Comparison of ENCODE assay signal across 13 cellular contexts in the genomic region with DNA sequence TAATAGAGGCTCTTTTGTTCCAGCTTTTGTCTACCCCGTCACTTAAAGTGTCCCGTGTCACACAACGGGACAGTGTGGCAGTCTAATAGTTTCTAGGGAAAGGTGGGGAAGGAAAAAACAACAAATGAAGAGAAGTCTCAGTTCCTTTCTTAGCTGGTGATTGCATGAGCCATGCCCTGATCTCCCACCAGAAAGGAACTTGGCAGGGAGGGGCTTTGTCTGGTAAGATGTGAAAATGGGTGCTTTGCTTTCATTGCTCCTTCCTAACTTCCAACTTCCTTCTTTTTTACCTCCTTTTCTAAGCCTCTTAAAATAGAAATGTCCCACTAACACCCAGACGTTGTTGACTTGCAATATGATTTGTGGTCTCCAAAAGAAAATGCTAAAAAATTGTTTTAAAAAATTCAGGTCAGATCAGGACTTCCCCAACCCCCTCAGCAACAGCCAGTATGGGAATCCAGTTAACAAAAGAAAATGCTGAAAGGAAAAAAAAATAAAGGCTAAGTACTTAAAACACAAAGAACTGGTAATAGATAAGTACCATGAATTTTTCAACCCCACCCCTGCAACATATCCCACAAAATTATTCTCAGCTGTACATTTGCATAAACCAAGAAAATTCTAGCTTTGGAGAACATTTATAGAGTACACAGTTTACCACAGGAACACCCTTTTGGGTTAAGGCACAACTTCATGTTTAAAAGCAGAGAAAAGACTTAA.
DNase-seq lines count a peak whose midpoint lies in the region; ATAC-seq and TF ChIP-seq lines count a peak whose summit lies in the region.
"Had no signal": no experiment of that assay in that cellular context is flagged by ENCODE, and none has a peak within 500 bp of the region (broad histone marks: within the 10 kb centered on the region; RNA-seq: fewer than 3 reads in every experiment).

No MANE protein-coding gene starts in this region.

- H3K27ac Mint-ChIP-seq in T-helper 2 cell treated with Interferon-gamma antibody and Interleukin-4, amounts not matched to agents 5 μg/mL and 100 μg/mL, for 36 hours, result peak overlapping the region; percentile 91
- peak overlapping the region; percentile 78 for H3K27ac Mint-ChIP-seq in stimulated activated naive B cell treated with anti-CD40 and anti-IgM and Interleukin-4, amounts not matched to agents 10 μg/mL and 1 μg/mL and 100 μg/mL, for 72 hours
- peak overlapping the region in 1 of 3 experiments; percentile 3; a peak in 2 of 7 replicates for H3K27ac Mint-ChIP-seq in H9
- H3K27ac Mint-ChIP-seq: progenitor cell of endocrine pancreas had no signal

- H3K36me3 Mint-ChIP-seq in T-helper 2 cell treated with Interferon-gamma antibody and Interleukin-4, amounts not matched to agents 5 μg/mL and 100 μg/mL, for 36 hours (ENCODE audit: low read depth), result peaks cover 49% of the 10 kb centered on the region
- peaks cover 0 to 11% of the 10 kb centered on the region in 2 donors for H3K36me3 Mint-ChIP-seq in stimulated activated naive B cell treated with anti-CD40 and anti-IgM and Interleukin-4, amounts not matched to agents 10 μg/mL and 1 μg/mL and 100 μg/mL, for 72 hours
- no peaks in the 10 kb centered on the region for H3K36me3 Mint-ChIP-seq in H9 (ENCODE audit: insufficient read depth in 1 of 3, low read depth in 3 of 3)

- no peak overlapping the region for H3K9ac ChIP-seq in H9 (ENCODE audit: extremely low read depth, insufficient read length, low read length)

- H3K9me3 ChIP-seq in RWPE2 (ENCODE audit: severe bottlenecking), result no peaks in the 10 kb centered on the region
- H3K9me3 ChIP-seq in H9 (ENCODE audit: control insufficient read depth, low read depth, low read length), result no peaks in the 10 kb centered on the region

- DNase-seq in T-helper 2 cell treated with Interferon-gamma antibody and Interleukin-4, amounts not matched to agents 5 μg/mL and 100 μg/mL, for 36 hours (ENCODE audit: low spot score), result no peak
- DNase-seq in T-helper 2 cell, result no peak
- DNase-seq in RWPE2 (ENCODE audit: low spot score), result no peak
- no peak for DNase-seq in epithelial cell of prostate (ENCODE audit: low read depth, low spot score)
- DNase-seq in stimulated activated naive B cell treated with anti-CD40 and anti-IgM and Interleukin-4, amounts not matched to agents 10 μg/mL and 1 μg/mL and 100 μg/mL, for 72 hours, result no peak
- DNase-seq in H9, result no peak
- no peak for DNase-seq in DMS53 treated with DMSO at 0.1 percent for 48 hours (lab: John Stamatoyannopoulos, UW; ENCODE audit: unreplicated experiment)
- DNase-seq: activated effector memory CD4-positive, alpha-beta T cell treated with anti-CD3 and anti-CD28 coated beads, Interleukin-2, amount 50 U/mL, for 16 hours; NCI-H2171 treated with DMSO at 0.1 percent for 48 hours; T1000 had no signal

- no peak overlapping the region for H3K56ac ChIP-seq in H9 (ENCODE audit: insufficient read length, low read depth, low read length)

- no peak overlapping the region for H3K23ac ChIP-seq in H9 (ENCODE audit: insufficient read length, low read depth, low read length)

- H2BK15ac ChIP-seq in H9 (ENCODE audit: low read depth, low read length), result no peak overlapping the region

- H3K27me3 ChIP-seq in RWPE2 (ENCODE audit: insufficient read depth, poor library complexity, severe bottlenecking) (no peaks in the 10 kb centered on the region), H9 (ENCODE audit: insufficient read depth, low read length) (no peaks in the 10 kb centered on the region)

- H3K4me2 ChIP-seq in H9 (ENCODE audit: insufficient read depth, insufficient read length, low read length), result no peak overlapping the region

- H3K23me2 ChIP-seq in H9 (ENCODE audit: insufficient read length, low read depth, low read length, poor library complexity, severe bottlenecking), result no peaks in the 10 kb centered on the region

- H4K5ac ChIP-seq in H9 (ENCODE audit: insufficient read length, low read depth, low read length), result no peak overlapping the region

- no peaks in the 10 kb centered on the region for H3K36me3 ChIP-seq in RWPE2 (ENCODE audit: low read depth)

- H4K91ac ChIP-seq in H9 (ENCODE audit: insufficient read length, low read depth, low read length), result no peak overlapping the region

- H2BK12ac ChIP-seq in H9 (ENCODE audit: insufficient read length, low read depth, low read length), result no peak overlapping the region

- H3K4me1 ChIP-seq in RWPE2 (ENCODE audit: insufficient read depth, poor library complexity, severe bottlenecking) (peaks cover 15% of the 10 kb centered on the region), H9 (ENCODE audit: insufficient read depth, low read length) (no peaks in the 10 kb centered on the region)

- H3K4ac ChIP-seq in H9 (ENCODE audit: low read depth, low read length), result no peak overlapping the region

- no peak overlapping the region for H2AFZ ChIP-seq in H9 (ENCODE audit: low read length)

- peak overlapping the region; percentile 72 for H3K4me3 Mint-ChIP-seq in T-helper 2 cell treated with Interferon-gamma antibody and Interleukin-4, amounts not matched to agents 5 μg/mL and 100 μg/mL, for 36 hours
- H3K4me3 Mint-ChIP-seq in stimulated activated naive B cell treated with anti-CD40 and anti-IgM and Interleukin-4, amounts not matched to agents 10 μg/mL and 1 μg/mL and 100 μg/mL, for 72 hours, result no peak overlapping the region
- no peak overlapping the region for H3K4me3 Mint-ChIP-seq in H9
- H3K4me3 Mint-ChIP-seq: HFFc6 had no signal

- no peak overlapping the region for H3K14ac ChIP-seq in H9 (ENCODE audit: insufficient read depth, low read length)

- no peaks in the 10 kb centered on the region for H4K20me1 ChIP-seq in H9 (ENCODE audit: control insufficient read depth, insufficient read depth, insufficient read length)

- H3K9me3 Mint-ChIP-seq in T-helper 2 cell treated with Interferon-gamma antibody and Interleukin-4, amounts not matched to agents 5 μg/mL and 100 μg/mL, for 36 hours, result peaks cover 16% of the 10 kb centered on the region
- H3K9me3 Mint-ChIP-seq in stimulated activated naive B cell treated with anti-CD40 and anti-IgM and Interleukin-4, amounts not matched to agents 10 μg/mL and 1 μg/mL and 100 μg/mL, for 72 hours, result no peaks in the 10 kb centered on the region
- H3K9me3 Mint-ChIP-seq in H9, result no peaks in the 10 kb centered on the region
- H3K9me3 Mint-ChIP-seq: HFFc6 had no signal

- H3K4me3 ChIP-seq in RWPE2 (ENCODE audit: severe bottlenecking), result no peak overlapping the region

- H3K79me2 ChIP-seq in H9 (ENCODE audit: insufficient read depth, low read length), result no peaks in the 10 kb centered on the region

- H2AK5ac ChIP-seq in H9 (ENCODE audit: insufficient read length, low read length), result no peak overlapping the region

- H4K8ac ChIP-seq in H9 (replicated peaks; ENCODE audit: insufficient read length, low read depth, low read length), result no peak overlapping the region

- no peak overlapping the region for H3K18ac ChIP-seq in H9 (ENCODE audit: insufficient read length, low read depth, low read length)

- H3K4me1 Mint-ChIP-seq in T-helper 2 cell treated with Interferon-gamma antibody and Interleukin-4, amounts not matched to agents 5 μg/mL and 100 μg/mL, for 36 hours (ENCODE audit: low read depth), result peaks cover 42% of the 10 kb centered on the region
- peaks cover 23 to 28% of the 10 kb centered on the region in 2 donors for H3K4me1 Mint-ChIP-seq in stimulated activated naive B cell treated with anti-CD40 and anti-IgM and Interleukin-4, amounts not matched to agents 10 μg/mL and 1 μg/mL and 100 μg/mL, for 72 hours
- no peaks in the 10 kb centered on the region; a peak in 2 of 4 replicates for H3K4me1 Mint-ChIP-seq in H9

- H3K27ac ChIP-seq in RWPE2 (ENCODE audit: poor library complexity, severe bottlenecking) (peak overlapping the region; percentile 15), epithelial cell of prostate (peak overlapping the region; percentile 42), H9 (ENCODE audit: insufficient read length, low read depth, low read length) (no peak overlapping the region)

- ATAC-seq in RWPE2 (ENCODE audit: low read depth), result no peak
- ATAC-seq in stimulated activated naive B cell treated with anti-CD40 and anti-IgM and Interleukin-4, amounts not matched to agents 10 μg/mL and 1 μg/mL and 100 μg/mL, for 72 hours (replicated peaks), result no peak
- no peak for ATAC-seq in HG02970 (IDR thresholded peaks at IDR 0.05; ENCODE audit: low FRiP score, unreplicated experiment)

- H3K27me3 Mint-ChIP-seq in T-helper 2 cell treated with Interferon-gamma antibody and Interleukin-4, amounts not matched to agents 5 μg/mL and 100 μg/mL, for 36 hours (ENCODE audit: low read depth), result peaks cover 3% of the 10 kb centered on the region
- H3K27me3 Mint-ChIP-seq in stimulated activated naive B cell treated with anti-CD40 and anti-IgM and Interleukin-4, amounts not matched to agents 10 μg/mL and 1 μg/mL and 100 μg/mL, for 72 hours, result no peaks in the 10 kb centered on the region
- H3K27me3 Mint-ChIP-seq in H9 (ENCODE audit: low read depth), result no peaks in the 10 kb centered on the region

- H3T11ph ChIP-seq in H9 (ENCODE audit: low read length), result no peak overlapping the region

- no peak overlapping the region for H2BK120ac ChIP-seq in H9 (ENCODE audit: low read depth, low read length, poor library complexity, severe bottlenecking)

- no peak overlapping the region for H2BK20ac ChIP-seq in H9 (ENCODE audit: low read depth, low read length, poor library complexity, severe bottlenecking)

- WGBS in H9 (ENCODE audit: extremely low coverage, insufficient read length, low lambda C conversion rate), result no CpG with 5 or more reads among the region's 4 CpGs

- H3K79me1 ChIP-seq in H9 (ENCODE audit: insufficient read depth, low read depth, low read length, poor library complexity, severe bottlenecking), result no peaks in the 10 kb centered on the region

- no peak overlapping the region for H2BK5ac ChIP-seq in H9 (ENCODE audit: insufficient read length, low read length)

- TF ChIP-seq CTCF in RWPE2 (IDR thresholded peaks at IDR 0.05; ENCODE audit: poor library complexity, severe bottlenecking) (no peak), H9 (conservative IDR thresholded peaks at IDR 0.05) (no peak)
